ENCODE assay signal across 17 cellular contexts in genomic region chr9:94757158-94757557, GRCh38. TPM values are rescaled to one million over a fixed set of nuclear protein-coding genes. Genes with fewer than 3 reads are reported as not detected.
DNase-seq lines count a peak whose midpoint lies in the region; ATAC-seq and TF ChIP-seq lines count a peak whose summit lies in the region.
"Had no signal": no experiment of that assay in that cellular context is flagged by ENCODE, and none has a peak within 500 bp of the region (broad histone marks: within the 10 kb centered on the region; RNA-seq: fewer than 3 reads in every experiment).

No MANE protein-coding gene starts in this region.

- no peak overlapping the region for H3K56ac ChIP-seq in IMR-90 (ENCODE audit: extremely low read depth, insufficient read depth, low read length)

- no peak overlapping the region for H4K5ac ChIP-seq in IMR-90 (ENCODE audit: low read depth, low read length)

- intact Hi-C loops in IMR-90 (cut with micrococcal nuclease), result no loop called here

- no CpG with 5 or more reads among the region's 4 CpGs for WGBS in IMR-90 (ENCODE audit: extremely low coverage in 2 of 2, insufficient read length in 1 of 2), 2 experiments

- no peaks in the 10 kb centered on the region for H3K27me3 ChIP-seq in IMR-90 (ENCODE audit: control insufficient read depth, insufficient read depth, low read length)
- H3K27me3 ChIP-seq: heart right ventricle had no signal

- peaks cover 5% of the 10 kb centered on the region for H3K4me1 ChIP-seq in IMR-90 (ENCODE audit: control insufficient read depth, insufficient read depth, low read length)
- H3K4me1 ChIP-seq: lower lobe of right lung had no signal

- H2AFZ ChIP-seq in IMR-90 (replicated peaks; ENCODE audit: low read length, poor library complexity), result no peak overlapping the region

- no peak overlapping the region for H3K9ac ChIP-seq in IMR-90 (ENCODE audit: low read depth, low read length)

- dilution Hi-C loops in IMR-90 (cut with HindIII; ENCODE audit: low sequenced_read_pairs, unreplicated experiment), result no loop called here

- peak; percentile 95 for ATAC-seq in IMR-90 (ENCODE audit: low read depth)
- ATAC-seq in GM21576 (IDR thresholded peaks at IDR 0.05; ENCODE audit: unreplicated experiment), result no peak
- ATAC-seq in GM19395 (IDR thresholded peaks at IDR 0.05; ENCODE audit: unreplicated experiment), result no peak
- ATAC-seq: heart right ventricle, lower lobe of right lung had no signal

- peak overlapping the region; percentile 35 for H2BK5ac ChIP-seq in IMR-90 (ENCODE audit: low read depth, low read length, poor library complexity, severe bottlenecking)

- H4K20me1 ChIP-seq in IMR-90 (ENCODE audit: insufficient read depth, low read length), result no peaks in the 10 kb centered on the region

- H3K4ac ChIP-seq in IMR-90 (ENCODE audit: low read depth, low read length), result no peak overlapping the region

- no peak overlapping the region; a peak in 1 of 4 replicates for H4K8ac ChIP-seq in IMR-90 (ENCODE audit: low read depth in 2 of 2, low read length in 2 of 2)

- peaks cover 8% of the 10 kb centered on the region; the same call in 1 of the 2 replicates for H3K36me3 ChIP-seq in IMR-90 (ENCODE audit: control insufficient read depth, insufficient read depth, low read length)

- peak overlapping the region; percentile 58; the same call in 1 of the 2 replicates for H3K27ac ChIP-seq in IMR-90 (ENCODE audit: insufficient read depth, low read length)
- H3K27ac ChIP-seq in caudate nucleus (ENCODE audit: low read depth, low read length), result peak overlapping the region; percentile 28
- H3K27ac ChIP-seq: C4-2B, heart right ventricle, lower lobe of right lung had no signal

- H3K18ac ChIP-seq in IMR-90 (ENCODE audit: low read depth, low read length), result no peak overlapping the region

- H2AK9ac ChIP-seq in IMR-90 (replicated peaks; ENCODE audit: low read depth, low read length, poor library complexity), result no peak overlapping the region

- no peak overlapping the region for H2BK15ac ChIP-seq in IMR-90 (ENCODE audit: low read depth, low read length)

- no peak for TF ChIP-seq POLR2A in IMR-90 (IDR thresholded peaks at IDR 0.05; ENCODE audit: low read depth, low read length)

- H3K4me3 ChIP-seq in IMR-90 (ENCODE audit: insufficient read depth, low read depth, low read length), result no peak overlapping the region
- H3K4me3 ChIP-seq: heart right ventricle, lower lobe of right lung had no signal

- H2BK20ac ChIP-seq in IMR-90 (ENCODE audit: low read depth, low read length), result no peak overlapping the region

- no peak for TF ChIP-seq RAD21 in IMR-90 (IDR thresholded peaks at IDR 0.05; ENCODE audit: low read length)

- TF ChIP-seq CTCF in IMR-90 (conservative IDR thresholded peaks at IDR 0.05; ENCODE audit: low read depth, low read length), result no peak
- TF ChIP-seq CTCF in GM13977 (IDR thresholded peaks at IDR 0.05; ENCODE audit: extremely low read depth, insufficient read depth, missing control alignments), result no peak

- H3K79me1 ChIP-seq in IMR-90 (ENCODE audit: low read depth in 1 of 2, low read length in 2 of 2), result peaks cover 10 to 22% of the 10 kb centered on the region in 2 experiments; a peak in 3 of 4 replicates

- in situ Hi-C loops in IMR-90 (cut with MboI; ENCODE audit: low sequenced_read_pairs), result no loop called here
- in situ Hi-C loops in GM13977 (cut with MboI; ENCODE audit: low pct_unique_long_range_greater_than_20kb, low sequenced_read_pairs, unreplicated experiment), result no loop called here

- H3K14ac ChIP-seq in IMR-90 (replicated peaks; ENCODE audit: low read depth, low read length), result no peak overlapping the region

- H2BK120ac ChIP-seq in IMR-90 (ENCODE audit: low read depth, low read length), result no peak overlapping the region

- CTCF ChIA-PET in IMR-90 (lab: Yijun Ruan, JAX), result interaction anchor here (1.1 kb wide), 1 partner anchor 9 kb away, joined by 3 read pairs; no protein-coding TSS in a partner anchor

- POLR2A ChIA-PET in IMR-90 (lab: Charles Lee; ENCODE audit: unreplicated experiment), result no interaction called here

- DNase-seq in AG20443 (ENCODE audit: low spot score) (peak; percentile 76), IMR-90 (peak; percentile 62), caudate nucleus (lab: John Stamatoyannopoulos, UW) (no peak), myocyte (ENCODE audit: low read depth) (peak; percentile 76), GM13977 (ENCODE audit: low spot score) (no peak), inferior parietal cortex (ENCODE audit: extremely low spot score) (no peak)
- DNase-seq: activated naive CD8-positive, alpha-beta T cell treated with anti-CD3 and anti-CD28 coated beads, Interleukin-2, amount 10 ng/mL, durations not matched to agents 7 days and 5 days; effector CD4-positive, alpha-beta T cell; GF-D8; heart right ventricle; lower lobe of right lung; NCI-H1436 treated with DMSO at 0.1 percent for 48 hours; NCI-H748 treated with DMSO at 0.1 percent for 48 hours; stimulated activated CD4-positive, alpha-beta T cell treated with anti-CD3 and anti-CD28 coated beads, Interleukin-1b, Interleukin-23, amount 100 ng/mL, for 48 hours had no signal

- no TSS peak for BruUV-seq in IMR-90 (replicated peaks; lab: Mats Ljungman, UMichigan)

- H2AK5ac ChIP-seq in IMR-90 (ENCODE audit: low read depth, low read length), result no peak overlapping the region

- H3K4me2 ChIP-seq in IMR-90 (ENCODE audit: low read depth, low read length), result no peak overlapping the region

- peaks cover 9% of the 10 kb centered on the region; the same call in 1 of the 2 replicates for H3K9me1 ChIP-seq in IMR-90 (ENCODE audit: insufficient read depth, low read length)

- H4K91ac ChIP-seq in IMR-90 (ENCODE audit: insufficient read depth, low read depth, low read length), result no peak overlapping the region

- no peaks in the 10 kb centered on the region for H3K9me3 ChIP-seq in IMR-90 (ENCODE audit: control insufficient read depth, insufficient read depth, low read length)
- H3K9me3 ChIP-seq: heart right ventricle, lower lobe of right lung had no signal

- no peak overlapping the region for H3K23ac ChIP-seq in IMR-90 (ENCODE audit: low read depth, low read length)

TF ChIP-seq in IMR-90, 13 proteins besides CTCF, POLR2A, EP300 and RAD21:
- TF ChIP-seq BHLHE40 (IDR thresholded peaks at IDR 0.05; ENCODE audit: low read depth, low read length) (no peak), RCOR1 (IDR thresholded peaks at IDR 0.05; ENCODE audit: insufficient replicate concordance, low read length) (no peak), NFE2L2 (IDR thresholded peaks at IDR 0.05; ENCODE audit: low read depth, low read length) (peak; percentile 64; the same call in 1 of the 2 replicates), CHD1 (IDR thresholded peaks at IDR 0.05; ENCODE audit: low read depth, low read length) (no peak), USF2 (IDR thresholded peaks at IDR 0.05; ENCODE audit: low read depth, low read length) (no peak), RFX5 (IDR thresholded peaks at IDR 0.05; ENCODE audit: low read depth, low read length) (no peak), FOS (IDR thresholded peaks at IDR 0.05; ENCODE audit: low read depth, low read length) (peak; percentile 50; the same call in 1 of the 2 replicates), CEBPB (IDR thresholded peaks at IDR 0.05; ENCODE audit: low read depth, low read length) (no peak), MAFK (IDR thresholded peaks at IDR 0.05; ENCODE audit: low read depth, low read length) (no peak)
- TF ChIP-seq, protein P1, sequence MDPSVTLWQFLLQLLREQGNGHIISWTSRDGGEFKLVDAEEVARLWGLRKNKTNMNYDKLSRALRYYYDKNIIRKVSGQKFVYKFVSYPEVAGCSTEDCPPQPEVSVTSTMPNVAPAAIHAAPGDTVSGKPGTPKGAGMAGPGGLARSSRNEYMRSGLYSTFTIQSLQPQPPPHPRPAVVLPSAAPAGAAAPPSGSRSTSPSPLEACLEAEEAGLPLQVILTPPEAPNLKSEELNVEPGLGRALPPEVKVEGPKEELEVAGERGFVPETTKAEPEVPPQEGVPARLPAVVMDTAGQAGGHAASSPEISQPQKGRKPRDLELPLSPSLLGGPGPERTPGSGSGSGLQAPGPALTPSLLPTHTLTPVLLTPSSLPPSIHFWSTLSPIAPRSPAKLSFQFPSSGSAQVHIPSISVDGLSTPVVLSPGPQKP (IDR thresholded peaks at IDR 0.05; ENCODE audit: borderline replicate concordance, low read depth, low read length), result no peak

RNA-seq across cellular contexts. Expression of gene AOPEP, which starts 30.7 kb away (rescaled TPM):
- 38.7 and 38.9 TPM in 2 replicates for total RNA-seq in IMR-90 (2012; rRNA removed)
- polyA plus RNA-seq in IMR-90 (2012; rRNA removed), result 34.9 and 38.1 TPM in 2 replicates
- 23.1 and 34.2 TPM in 2 replicates for polyA plus RNA-seq in IMR-90 (2012; cell fraction: cytosol; rRNA removed)
- polyA plus RNA-seq in IMR-90 (2012; cell fraction: nucleus; rRNA removed; ENCODE audit: low replicate concordance), result 40.9 and 77.9 TPM in 2 replicates
- total RNA-seq in myocyte, result 213 and 291 TPM in 2 replicates
- polyA plus RNA-seq in myocyte (2012), result 203 TPM

Comparison
In these comparisons a context has a peak if more than half of its experiments do, and no peak if none do; other contexts are left out.
1. DNase-seq: peak in AG20443 (single experiment), IMR-90 (single experiment) and myocyte (single experiment); none in caudate nucleus (0 of 61), GM13977 (single experiment) and inferior parietal cortex (single experiment).